In the genomic region with DNA sequence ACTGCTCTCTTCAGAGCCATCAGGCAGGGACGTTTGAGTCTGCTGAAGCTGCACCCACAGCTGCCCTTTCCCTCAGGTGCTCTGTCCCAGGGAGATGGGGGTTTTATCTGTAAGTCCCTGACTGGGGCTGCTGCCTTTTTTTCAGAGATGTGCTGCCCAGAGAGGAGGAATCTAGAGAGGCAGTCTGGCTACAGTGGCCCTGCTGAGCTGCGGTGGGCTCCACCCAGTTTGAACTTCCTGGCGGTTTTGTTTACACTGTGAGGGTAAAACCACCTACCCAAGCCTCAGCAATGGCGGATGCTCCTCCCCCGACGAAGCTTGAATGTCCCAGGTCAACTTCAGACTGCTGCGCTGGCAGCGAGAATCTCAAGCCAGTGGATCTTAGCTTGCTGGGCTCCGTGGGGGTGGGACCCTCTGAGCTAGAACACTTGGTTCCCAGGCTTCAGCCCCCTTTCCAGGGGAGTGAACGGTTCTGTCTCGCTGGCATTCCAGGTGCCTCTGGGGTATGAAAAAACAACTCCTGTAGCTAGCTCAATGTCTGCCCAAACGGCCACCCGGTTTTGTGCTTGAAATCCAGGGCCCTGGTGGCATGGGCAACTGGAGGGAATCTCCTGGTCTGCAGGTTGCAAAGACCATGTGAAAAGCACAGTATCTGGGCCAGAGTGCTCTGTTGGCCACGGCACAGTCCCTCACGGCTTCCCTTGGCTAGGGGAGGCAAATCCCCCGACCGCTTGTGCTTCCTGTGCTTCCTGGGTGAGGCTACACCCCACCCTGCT, we compare ENCODE assay signal across 1 cellular context.
A peak's percentile ranks its signal among the peaks of the same experiment; 100 is the strongest.
TF ChIP-seq lines count a peak whose summit lies in the region.

No MANE protein-coding gene starts in this region.

TF ChIP-seq in HepG2, 621 proteins besides CTCF, POLR2A, EP300 and RAD21 (continued from another document and continues in another):
- no peak for TF ChIP-seq PRPF4 (IDR thresholded peaks at IDR 0.05; ENCODE audit: low read depth, low read length, poor library complexity, severe bottlenecking)
- no peak for TF ChIP-seq CBFB (CRISPR knock-in tag; IDR thresholded peaks at IDR 0.05)
- TF ChIP-seq KDM3A (CRISPR knock-in tag; IDR thresholded peaks at IDR 0.05; ENCODE audit: low read depth), result no peak
- TF ChIP-seq NONO (IDR thresholded peaks at IDR 0.05), result no peak
- TF ChIP-seq NONO (CRISPR knock-in tag; conservative IDR thresholded peaks at IDR 0.05), result no peak
- TF ChIP-seq REL (CRISPR knock-in tag; conservative IDR thresholded peaks at IDR 0.05), result no peak
- TF ChIP-seq DMAP1 (CRISPR knock-in tag; IDR thresholded peaks at IDR 0.05), result no peak
- TF ChIP-seq, protein P1, sequence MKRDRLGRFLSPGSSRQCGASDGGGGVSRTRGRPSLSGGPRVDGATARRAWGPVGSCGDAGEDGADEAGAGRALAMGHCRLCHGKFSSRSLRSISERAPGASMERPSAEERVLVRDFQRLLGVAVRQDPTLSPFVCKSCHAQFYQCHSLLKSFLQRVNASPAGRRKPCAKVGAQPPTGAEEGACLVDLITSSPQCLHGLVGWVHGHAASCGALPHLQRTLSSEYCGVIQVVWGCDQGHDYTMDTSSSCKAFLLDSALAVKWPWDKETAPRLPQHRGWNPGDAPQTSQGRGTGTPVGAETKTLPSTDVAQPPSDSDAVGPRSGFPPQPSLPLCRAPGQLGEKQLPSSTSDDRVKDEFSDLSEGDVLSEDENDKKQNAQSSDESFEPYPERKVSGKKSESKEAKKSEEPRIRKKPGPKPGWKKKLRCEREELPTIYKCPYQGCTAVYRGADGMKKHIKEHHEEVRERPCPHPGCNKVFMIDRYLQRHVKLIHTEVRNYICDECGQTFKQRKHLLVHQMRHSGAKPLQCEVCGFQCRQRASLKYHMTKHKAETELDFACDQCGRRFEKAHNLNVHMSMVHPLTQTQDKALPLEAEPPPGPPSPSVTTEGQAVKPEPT (CRISPR knock-in tag; IDR thresholded peaks at IDR 0.05; ENCODE audit: low read depth), result no peak
- no peak for TF ChIP-seq ZFP1 (CRISPR knock-in tag; IDR thresholded peaks at IDR 0.05)
- no peak for TF ChIP-seq ARNTL (CRISPR knock-in tag; IDR thresholded peaks at IDR 0.05)
- 0 out of 2 replicates have a peak, but pooled peaks have one; percentile 68 for TF ChIP-seq ZNF572 (CRISPR knock-in tag; IDR thresholded peaks at IDR 0.05)
- TF ChIP-seq ZFX (CRISPR knock-in tag; IDR thresholded peaks at IDR 0.05; ENCODE audit: low read depth), result no peak
- no peak for TF ChIP-seq NFE2L2 (IDR thresholded peaks at IDR 0.05; ENCODE audit: low read length)
- TF ChIP-seq, protein P2, sequence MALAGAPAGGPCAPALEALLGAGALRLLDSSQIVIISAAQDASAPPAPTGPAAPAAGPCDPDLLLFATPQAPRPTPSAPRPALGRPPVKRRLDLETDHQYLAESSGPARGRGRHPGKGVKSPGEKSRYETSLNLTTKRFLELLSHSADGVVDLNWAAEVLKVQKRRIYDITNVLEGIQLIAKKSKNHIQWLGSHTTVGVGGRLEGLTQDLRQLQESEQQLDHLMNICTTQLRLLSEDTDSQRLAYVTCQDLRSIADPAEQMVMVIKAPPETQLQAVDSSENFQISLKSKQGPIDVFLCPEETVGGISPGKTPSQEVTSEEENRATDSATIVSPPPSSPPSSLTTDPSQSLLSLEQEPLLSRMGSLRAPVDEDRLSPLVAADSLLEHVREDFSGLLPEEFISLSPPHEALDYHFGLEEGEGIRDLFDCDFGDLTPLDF (CRISPR knock-in tag; IDR thresholded peaks at IDR 0.05), result no peak
- TF ChIP-seq YEATS4 (CRISPR knock-in tag; IDR thresholded peaks at IDR 0.05; ENCODE audit: borderline replicate concordance), result no peak
- TF ChIP-seq ZFP37 (CRISPR knock-in tag; IDR thresholded peaks at IDR 0.05; ENCODE audit: borderline replicate concordance), result no peak
- no peak for TF ChIP-seq FOXM1 (CRISPR knock-in tag; IDR thresholded peaks at IDR 0.05)
- TF ChIP-seq ZBTB42 (CRISPR knock-in tag; IDR thresholded peaks at IDR 0.05), result no peak
- TF ChIP-seq, protein P3, sequence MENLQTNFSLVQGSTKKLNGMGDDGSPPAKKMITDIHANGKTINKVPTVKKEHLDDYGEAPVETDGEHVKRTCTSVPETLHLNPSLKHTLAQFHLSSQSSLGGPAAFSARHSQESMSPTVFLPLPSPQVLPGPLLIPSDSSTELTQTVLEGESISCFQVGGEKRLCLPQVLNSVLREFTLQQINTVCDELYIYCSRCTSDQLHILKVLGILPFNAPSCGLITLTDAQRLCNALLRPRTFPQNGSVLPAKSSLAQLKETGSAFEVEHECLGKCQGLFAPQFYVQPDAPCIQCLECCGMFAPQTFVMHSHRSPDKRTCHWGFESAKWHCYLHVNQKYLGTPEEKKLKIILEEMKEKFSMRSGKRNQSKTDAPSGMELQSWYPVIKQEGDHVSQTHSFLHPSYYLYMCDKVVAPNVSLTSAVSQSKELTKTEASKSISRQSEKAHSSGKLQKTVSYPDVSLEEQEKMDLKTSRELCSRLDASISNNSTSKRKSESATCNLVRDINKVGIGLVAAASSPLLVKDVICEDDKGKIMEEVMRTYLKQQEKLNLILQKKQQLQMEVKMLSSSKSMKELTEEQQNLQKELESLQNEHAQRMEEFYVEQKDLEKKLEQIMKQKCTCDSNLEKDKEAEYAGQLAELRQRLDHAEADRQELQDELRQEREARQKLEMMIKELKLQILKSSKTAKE (CRISPR knock-in tag; IDR thresholded peaks at IDR 0.05; ENCODE audit: borderline replicate concordance), result no peak
- TF ChIP-seq CCDC6 (CRISPR knock-in tag; IDR thresholded peaks at IDR 0.05), result no peak
- TF ChIP-seq, protein P4, sequence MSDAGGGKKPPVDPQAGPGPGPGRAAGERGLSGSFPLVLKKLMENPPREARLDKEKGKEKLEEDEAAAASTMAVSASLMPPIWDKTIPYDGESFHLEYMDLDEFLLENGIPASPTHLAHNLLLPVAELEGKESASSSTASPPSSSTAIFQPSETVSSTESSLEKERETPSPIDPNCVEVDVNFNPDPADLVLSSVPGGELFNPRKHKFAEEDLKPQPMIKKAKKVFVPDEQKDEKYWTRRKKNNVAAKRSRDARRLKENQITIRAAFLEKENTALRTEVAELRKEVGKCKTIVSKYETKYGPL (CRISPR knock-in tag; IDR thresholded peaks at IDR 0.05), result no peak
- TF ChIP-seq ZNF274 (CRISPR knock-in tag; IDR thresholded peaks at IDR 0.05), result no peak
- TF ChIP-seq SP5 (CRISPR knock-in tag; IDR thresholded peaks at IDR 0.05; ENCODE audit: borderline replicate concordance, low read depth), result peak; percentile 68
- TF ChIP-seq RBAK (CRISPR knock-in tag; IDR thresholded peaks at IDR 0.05), result no peak
- TF ChIP-seq, protein P5, sequence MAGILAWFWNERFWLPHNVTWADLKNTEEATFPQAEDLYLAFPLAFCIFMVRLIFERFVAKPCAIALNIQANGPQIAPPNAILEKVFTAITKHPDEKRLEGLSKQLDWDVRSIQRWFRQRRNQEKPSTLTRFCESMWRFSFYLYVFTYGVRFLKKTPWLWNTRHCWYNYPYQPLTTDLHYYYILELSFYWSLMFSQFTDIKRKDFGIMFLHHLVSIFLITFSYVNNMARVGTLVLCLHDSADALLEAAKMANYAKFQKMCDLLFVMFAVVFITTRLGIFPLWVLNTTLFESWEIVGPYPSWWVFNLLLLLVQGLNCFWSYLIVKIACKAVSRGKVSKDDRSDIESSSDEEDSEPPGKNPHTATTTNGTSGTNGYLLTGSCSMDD (CRISPR knock-in tag; IDR thresholded peaks at IDR 0.05), result no peak
- TF ChIP-seq ZNF121 (CRISPR knock-in tag; IDR thresholded peaks at IDR 0.05), result peak; percentile 89
- TF ChIP-seq, protein P6, sequence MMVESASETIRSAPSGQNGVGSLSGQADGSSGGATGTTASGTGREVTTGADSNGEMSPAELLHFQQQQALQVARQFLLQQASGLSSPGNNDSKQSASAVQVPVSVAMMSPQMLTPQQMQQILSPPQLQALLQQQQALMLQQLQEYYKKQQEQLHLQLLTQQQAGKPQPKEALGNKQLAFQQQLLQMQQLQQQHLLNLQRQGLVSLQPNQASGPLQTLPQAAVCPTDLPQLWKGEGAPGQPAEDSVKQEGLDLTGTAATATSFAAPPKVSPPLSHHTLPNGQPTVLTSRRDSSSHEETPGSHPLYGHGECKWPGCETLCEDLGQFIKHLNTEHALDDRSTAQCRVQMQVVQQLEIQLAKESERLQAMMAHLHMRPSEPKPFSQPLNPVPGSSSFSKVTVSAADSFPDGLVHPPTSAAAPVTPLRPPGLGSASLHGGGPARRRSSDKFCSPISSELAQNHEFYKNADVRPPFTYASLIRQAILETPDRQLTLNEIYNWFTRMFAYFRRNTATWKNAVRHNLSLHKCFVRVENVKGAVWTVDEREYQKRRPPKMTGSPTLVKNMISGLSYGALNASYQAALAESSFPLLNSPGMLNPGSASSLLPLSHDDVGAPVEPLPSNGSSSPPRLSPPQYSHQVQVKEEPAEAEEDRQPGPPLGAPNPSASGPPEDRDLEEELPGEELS (CRISPR knock-in tag; IDR thresholded peaks at IDR 0.05), result 0 out of 2 replicates have a peak, but pooled peaks have one; percentile 10
- no peak for TF ChIP-seq NFYB (CRISPR knock-in tag; IDR thresholded peaks at IDR 0.05)
- no peak for TF ChIP-seq ZNF253 (CRISPR knock-in tag; IDR thresholded peaks at IDR 0.05; ENCODE audit: borderline replicate concordance)
- TF ChIP-seq, protein P7, sequence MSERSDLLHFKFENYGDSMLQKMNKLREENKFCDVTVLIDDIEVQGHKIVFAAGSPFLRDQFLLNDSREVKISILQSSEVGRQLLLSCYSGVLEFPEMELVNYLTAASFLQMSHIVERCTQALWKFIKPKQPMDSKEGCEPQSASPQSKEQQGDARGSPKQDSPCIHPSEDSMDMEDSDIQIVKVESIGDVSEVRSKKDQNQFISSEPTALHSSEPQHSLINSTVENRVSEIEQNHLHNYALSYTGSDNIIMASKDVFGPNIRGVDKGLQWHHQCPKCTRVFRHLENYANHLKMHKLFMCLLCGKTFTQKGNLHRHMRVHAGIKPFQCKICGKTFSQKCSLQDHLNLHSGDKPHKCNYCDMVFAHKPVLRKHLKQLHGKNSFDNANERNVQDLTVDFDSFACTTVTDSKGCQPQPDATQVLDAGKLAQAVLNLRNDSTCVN (CRISPR knock-in tag; IDR thresholded peaks at IDR 0.05; ENCODE audit: borderline replicate concordance), result no peak
- TF ChIP-seq GTF3A (CRISPR knock-in tag; conservative IDR thresholded peaks at IDR 0.05), result no peak
- TF ChIP-seq, protein P8, sequence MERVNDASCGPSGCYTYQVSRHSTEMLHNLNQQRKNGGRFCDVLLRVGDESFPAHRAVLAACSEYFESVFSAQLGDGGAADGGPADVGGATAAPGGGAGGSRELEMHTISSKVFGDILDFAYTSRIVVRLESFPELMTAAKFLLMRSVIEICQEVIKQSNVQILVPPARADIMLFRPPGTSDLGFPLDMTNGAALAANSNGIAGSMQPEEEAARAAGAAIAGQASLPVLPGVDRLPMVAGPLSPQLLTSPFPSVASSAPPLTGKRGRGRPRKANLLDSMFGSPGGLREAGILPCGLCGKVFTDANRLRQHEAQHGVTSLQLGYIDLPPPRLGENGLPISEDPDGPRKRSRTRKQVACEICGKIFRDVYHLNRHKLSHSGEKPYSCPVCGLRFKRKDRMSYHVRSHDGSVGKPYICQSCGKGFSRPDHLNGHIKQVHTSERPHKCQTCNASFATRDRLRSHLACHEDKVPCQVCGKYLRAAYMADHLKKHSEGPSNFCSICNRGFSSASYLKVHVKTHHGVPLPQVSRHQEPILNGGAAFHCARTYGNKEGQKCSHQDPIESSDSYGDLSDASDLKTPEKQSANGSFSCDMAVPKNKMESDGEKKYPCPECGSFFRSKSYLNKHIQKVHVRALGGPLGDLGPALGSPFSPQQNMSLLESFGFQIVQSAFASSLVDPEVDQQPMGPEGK (CRISPR knock-in tag; IDR thresholded peaks at IDR 0.05), result 0 out of 2 replicates have a peak, but pooled peaks have one; percentile 42
- TF ChIP-seq GATAD2A (CRISPR knock-in tag; IDR thresholded peaks at IDR 0.05), result peak; percentile 49; the same call in 1 of the 2 replicates
- no peak for TF ChIP-seq ZNF44 (CRISPR knock-in tag; IDR thresholded peaks at IDR 0.05)
- no peak for TF ChIP-seq ELF1 (CRISPR knock-in tag; IDR thresholded peaks at IDR 0.05)
- TF ChIP-seq ZNF776 (CRISPR knock-in tag; IDR thresholded peaks at IDR 0.05), result no peak
- TF ChIP-seq, protein P9, sequence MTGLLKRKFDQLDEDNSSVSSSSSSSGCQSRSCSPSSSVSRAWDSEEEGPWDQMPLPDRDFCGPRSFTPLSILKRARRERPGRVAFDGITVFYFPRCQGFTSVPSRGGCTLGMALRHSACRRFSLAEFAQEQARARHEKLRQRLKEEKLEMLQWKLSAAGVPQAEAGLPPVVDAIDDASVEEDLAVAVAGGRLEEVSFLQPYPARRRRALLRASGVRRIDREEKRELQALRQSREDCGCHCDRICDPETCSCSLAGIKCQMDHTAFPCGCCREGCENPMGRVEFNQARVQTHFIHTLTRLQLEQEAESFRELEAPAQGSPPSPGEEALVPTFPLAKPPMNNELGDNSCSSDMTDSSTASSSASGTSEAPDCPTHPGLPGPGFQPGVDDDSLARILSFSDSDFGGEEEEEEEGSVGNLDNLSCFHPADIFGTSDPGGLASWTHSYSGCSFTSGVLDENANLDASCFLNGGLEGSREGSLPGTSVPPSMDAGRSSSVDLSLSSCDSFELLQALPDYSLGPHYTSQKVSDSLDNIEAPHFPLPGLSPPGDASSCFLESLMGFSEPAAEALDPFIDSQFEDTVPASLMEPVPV (CRISPR knock-in tag; IDR thresholded peaks at IDR 0.05), result no peak
- no peak for TF ChIP-seq ZNF569 (CRISPR knock-in tag; IDR thresholded peaks at IDR 0.05; ENCODE audit: borderline replicate concordance)
- TF ChIP-seq, protein P10, sequence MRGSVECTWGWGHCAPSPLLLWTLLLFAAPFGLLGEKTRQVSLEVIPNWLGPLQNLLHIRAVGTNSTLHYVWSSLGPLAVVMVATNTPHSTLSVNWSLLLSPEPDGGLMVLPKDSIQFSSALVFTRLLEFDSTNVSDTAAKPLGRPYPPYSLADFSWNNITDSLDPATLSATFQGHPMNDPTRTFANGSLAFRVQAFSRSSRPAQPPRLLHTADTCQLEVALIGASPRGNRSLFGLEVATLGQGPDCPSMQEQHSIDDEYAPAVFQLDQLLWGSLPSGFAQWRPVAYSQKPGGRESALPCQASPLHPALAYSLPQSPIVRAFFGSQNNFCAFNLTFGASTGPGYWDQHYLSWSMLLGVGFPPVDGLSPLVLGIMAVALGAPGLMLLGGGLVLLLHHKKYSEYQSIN (CRISPR knock-in tag; IDR thresholded peaks at IDR 0.05; ENCODE audit: borderline replicate concordance), result no peak
